ENCODE assay signal across 8 cellular contexts in genomic region chr3:197298341-197298857, GRCh38. TPM values are rescaled to one million over a fixed set of nuclear protein-coding genes. Genes with fewer than 3 reads are reported as not detected.
DNase-seq lines count a peak whose midpoint lies in the region; ATAC-seq and TF ChIP-seq lines count a peak whose summit lies in the region.

TSS of gene DLG1 (minus strand) at chr3:197298612. CDS start at chr3:197297204, 1,408 bp downstream.

- H3K9me3 Mint-ChIP-seq in activated CD4-positive, alpha-beta T cell treated with anti-CD3 and anti-CD28 coated beads for 36 hours (ENCODE audit: low read depth): no peaks in the 10 kb centered on the region

- H3K4me1 Mint-ChIP-seq in activated CD4-positive, alpha-beta T cell treated with anti-CD3 and anti-CD28 coated beads for 36 hours: peaks cover 23% of the 10 kb centered on the region

- DNase-seq in AG10803 (ENCODE audit: low read depth): peak; percentile 90
- DNase-seq in NCI-H446 treated with DMSO at 0.1 percent for 48 hours (lab: John Stamatoyannopoulos, UW): peak; percentile 80
- DNase-seq in activated CD4-positive, alpha-beta T cell treated with anti-CD3 and anti-CD28 coated beads for 36 hours: peak; percentile 93
- DNase-seq in choroid plexus epithelial cell (ENCODE audit: low read depth): peak; percentile 97
- peak; percentile 94 for DNase-seq in left colon
- DNase-seq in stimulated activated CD4-positive, alpha-beta T cell treated with anti-CD3 and anti-CD28 coated beads, Interleukin-1b, Interleukin-23, amount 100 ng/mL, for 48 hours: peak; percentile 83

- H3K36me3 Mint-ChIP-seq in activated CD4-positive, alpha-beta T cell treated with anti-CD3 and anti-CD28 coated beads for 36 hours (ENCODE audit: low read depth): peaks cover 15% of the 10 kb centered on the region

- 0 out of 2 replicates have a peak, but pooled peaks have one; percentile 1 for TF ChIP-seq CTCF in AG10803 (conservative IDR thresholded peaks at IDR 0.05; ENCODE audit: low read length)
- no peak for TF ChIP-seq CTCF in choroid plexus epithelial cell (conservative IDR thresholded peaks at IDR 0.05; ENCODE audit: low read depth, low read length)

- POLR2A ChIA-PET in activated CD4-positive, alpha-beta T cell treated with anti-CD3 and anti-CD28 coated beads for 36 hours (lab: Charles Lee): interaction anchor here (0.6 to 0.8 kb wide), 2 partner anchors 76 to 295 kb away, joined by 3 to 4 read pairs; no protein-coding TSS in a partner anchor

- ATAC-seq in GM19043 (IDR thresholded peaks at IDR 0.05; ENCODE audit: low read depth, unreplicated experiment): peak; percentile 49
- peak; percentile 65 for ATAC-seq in HG03354 (IDR thresholded peaks at IDR 0.05; ENCODE audit: poor library complexity, severe bottlenecking, unreplicated experiment)
- peak; percentile 81 for ATAC-seq in activated CD4-positive, alpha-beta T cell treated with anti-CD3 and anti-CD28 coated beads for 36 hours
- peak; percentile 83 for ATAC-seq in left colon

- CTCF ChIA-PET in activated CD4-positive, alpha-beta T cell treated with anti-CD3 and anti-CD28 coated beads for 36 hours (lab: Charles Lee): interaction anchor here (0.7 kb wide), 1 partner anchor 15 kb away, joined by 5 read pairs; no protein-coding TSS in a partner anchor

- H3K27me3 Mint-ChIP-seq in activated CD4-positive, alpha-beta T cell treated with anti-CD3 and anti-CD28 coated beads for 36 hours: peaks cover 20% of the 10 kb centered on the region

- intact Hi-C loops in activated CD4-positive, alpha-beta T cell treated with anti-CD3 and anti-CD28 coated beads for 36 hours (cut with DNase I, micrococcal nuclease): loop anchor here (1.0 to 10.0 kb wide), 13 partner anchors 40 to 1401 kb away; partner anchors contain the start of genes FBXO45 (in 1 of the 2), LMLN (in 1 of the 2), NCBP2 (in 1 of the 2) and RUBCN (in 1 of the 2)
- intact Hi-C loops in left colon (cut with DNase I, micrococcal nuclease): no loop called here

- peak within 1 kb of the TSS; percentile 93 for H3K27ac Mint-ChIP-seq in activated CD4-positive, alpha-beta T cell treated with anti-CD3 and anti-CD28 coated beads for 36 hours

- H3K4me3 Mint-ChIP-seq in activated CD4-positive, alpha-beta T cell treated with anti-CD3 and anti-CD28 coated beads for 36 hours: peak within 1 kb of the TSS; percentile 92

- H3K4me3 ChIP-seq in AG10803 (ENCODE audit: low read length): peak within 1 kb of the TSS; percentile 85
- H3K4me3 ChIP-seq in choroid plexus epithelial cell (ENCODE audit: low read depth, low read length): peak within 1 kb of the TSS; percentile 92

RNA-seq across cellular contexts. Expression of gene DLG1, which starts in this region (rescaled TPM):
- total RNA-seq in activated CD4-positive, alpha-beta T cell treated with anti-CD3 and anti-CD28 coated beads for 36 hours: 10 to 100 TPM; 58.8 to 78.4 TPM
- 100 to 1,000 TPM; 129 to 145 TPM for total RNA-seq in left colon

Comparison
In these comparisons a context has a peak if more than half of its experiments do, and no peak if none do; other contexts are left out.
1. Peak in every context shown above with its lines: DNase-seq, ATAC-seq and H3K4me3 ChIP-seq.
2. intact Hi-C loops: an anchor here in activated CD4-positive, alpha-beta T cell treated with anti-CD3 and anti-CD28 coated beads for 36 hours (1.0 to 10.0 kb wide); none called in left colon.